In the genomic region with DNA sequence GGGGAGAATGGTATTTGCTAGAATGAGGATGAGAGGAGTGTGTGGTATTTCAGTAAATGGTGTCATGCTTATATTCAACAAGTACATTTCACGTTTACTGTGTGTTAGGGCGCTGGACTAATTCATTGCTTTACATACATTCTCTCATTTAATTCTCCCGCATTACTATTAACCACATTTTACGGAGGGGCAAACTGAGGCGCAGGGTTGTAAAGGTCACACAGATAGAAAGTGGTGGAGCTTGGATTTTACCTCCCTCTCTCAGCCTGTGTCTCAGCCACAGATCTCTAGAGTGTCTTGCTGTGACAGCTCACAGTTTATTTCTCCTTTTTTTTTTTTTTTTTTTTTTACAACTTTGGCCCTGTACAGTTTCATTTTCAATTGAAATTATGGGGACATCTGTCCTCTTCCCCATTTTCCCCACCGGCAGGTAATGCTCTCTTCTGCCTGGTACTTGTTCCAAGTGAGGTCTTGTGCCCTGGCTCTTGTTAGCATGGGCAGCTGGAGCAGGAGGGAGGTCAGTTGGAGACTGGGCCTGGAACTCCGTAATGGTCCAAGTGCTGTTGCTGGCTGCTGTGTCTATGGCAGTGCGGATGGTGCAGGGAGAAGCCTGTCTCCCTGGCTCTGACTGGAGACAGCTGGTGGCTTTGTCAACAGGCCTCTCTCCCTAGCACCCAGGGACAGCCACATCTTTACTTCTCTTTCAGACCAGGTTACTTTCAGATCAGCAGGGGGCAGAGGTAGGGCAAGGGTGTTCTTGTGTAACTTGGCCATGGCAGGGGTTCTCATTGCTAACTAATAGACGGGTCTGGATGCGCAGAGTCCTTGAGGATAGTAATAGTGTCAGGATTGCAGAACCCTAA, we compare ENCODE assay signal across 8 cellular contexts. TPM values are rescaled to one million over a fixed set of nuclear protein-coding genes. Genes with fewer than 3 reads are reported as not detected.
DNase-seq lines count a peak whose midpoint lies in the region; ATAC-seq and TF ChIP-seq lines count a peak whose summit lies in the region.

No MANE protein-coding gene starts in this region.

- peak overlapping the region; percentile 66 to 99 (median 94) for H3K4me3 ChIP-seq in Peyer's patch
- peak overlapping the region; percentile 93 for H3K4me3 ChIP-seq in colonic mucosa
- H3K4me3 ChIP-seq in right lobe of liver: peak overlapping the region; percentile 94 to 97 (median 96)
- peak overlapping the region; percentile 95 for H3K4me3 ChIP-seq in thoracic aorta

- H3K4me1 ChIP-seq in Peyer's patch (peaks cover 8 to 63% (median 30%) of the 10 kb centered on the region in 4 donors), colonic mucosa (peaks cover 22% of the 10 kb centered on the region), right lobe of liver (peaks cover 0 to 60% (median 29%) of the 10 kb centered on the region in 4 donors), thoracic aorta (ENCODE audit: control insufficient read depth in 1 of 2, low read depth in 2 of 2) (peaks cover 48 to 57% of the 10 kb centered on the region in 2 donors)

- intact Hi-C loops in colonic mucosa (cut with DNase I): loop anchor here (5.0 kb wide), 1 partner anchor 35 kb away; no protein-coding TSS in a partner anchor
- intact Hi-C loops in right lobe of liver (cut with DNase I): loop anchor here in 1 of 2 donors (5.0 kb wide), 1 partner anchor 35 kb away; no protein-coding TSS in a partner anchor

- ATAC-seq in GM18909 (IDR thresholded peaks at IDR 0.05; ENCODE audit: poor library complexity, unreplicated experiment) (peak; percentile 29), right lobe of liver (peak; percentile 43 to 65 (median 58)), thoracic aorta (ENCODE audit: insufficient number of reproducible peaks, low FRiP score, low read depth) (no peak), HG03139 (IDR thresholded peaks at IDR 0.05; ENCODE audit: unreplicated experiment) (no peak), omental fat pad (ENCODE audit: low FRiP score) (no peak)

- H3K27me3 ChIP-seq in Peyer's patch: no peaks in the 10 kb centered on the region
- no peaks in the 10 kb centered on the region for H3K27me3 ChIP-seq in colonic mucosa
- H3K27me3 ChIP-seq in right lobe of liver: no peaks in the 10 kb centered on the region
- H3K27me3 ChIP-seq in thoracic aorta (replicated peaks; ENCODE audit: insufficient read depth): no peaks in the 10 kb centered on the region

- DNase-seq in Ammon's horn (ENCODE audit: low spot score) (peak; percentile 82), Peyer's patch (peak in 2 of 3 donors; percentile 40 to 66), colonic mucosa (peak; percentile 59), right lobe of liver (peak; percentile 55 to 85 (median 80)), thoracic aorta (ENCODE audit: low spot score) (no peak), omental fat pad (ENCODE audit: low spot score) (no peak)

- peak overlapping the region; percentile 87 to 100 for H3K9ac ChIP-seq in colonic mucosa (ENCODE audit: low read depth in 2 of 2, low read length in 2 of 2)

- TF ChIP-seq POLR2A in Peyer's patch (IDR thresholded peaks at IDR 0.05) (no peak), right lobe of liver (IDR thresholded peaks at IDR 0.05) (peak; percentile 63)

- no peaks in the 10 kb centered on the region for H3K9me3 ChIP-seq in Peyer's patch
- no peaks in the 10 kb centered on the region for H3K9me3 ChIP-seq in colonic mucosa
- no peaks in the 10 kb centered on the region for H3K9me3 ChIP-seq in right lobe of liver
- H3K9me3 ChIP-seq in thoracic aorta: no peaks in the 10 kb centered on the region

- TF ChIP-seq CTCF in Peyer's patch (IDR thresholded peaks at IDR 0.05) (peak in 3 of 6 experiments; percentile 27 to 49 (median 40)), colonic mucosa (IDR thresholded peaks at IDR 0.05) (no peak), right lobe of liver (IDR thresholded peaks at IDR 0.05) (peak; percentile 16 to 38 (median 26)), thoracic aorta (IDR thresholded peaks at IDR 0.05) (no peak), omental fat pad (IDR thresholded peaks at IDR 0.05) (no peak)

- H3K27ac ChIP-seq in Peyer's patch (peak overlapping the region; percentile 85 to 98 (median 94)), colonic mucosa (peak overlapping the region; percentile 89), right lobe of liver (peak overlapping the region; percentile 99 to 100 (median 100)), thoracic aorta (peak overlapping the region; percentile 88 to 95)

- H3K36me3 ChIP-seq in Peyer's patch: no peaks in the 10 kb centered on the region
- H3K36me3 ChIP-seq in colonic mucosa: no peaks in the 10 kb centered on the region
- H3K36me3 ChIP-seq in right lobe of liver: peaks cover 0 to 16% (median 8%) of the 10 kb centered on the region in 4 donors
- H3K36me3 ChIP-seq in thoracic aorta: no peaks in the 10 kb centered on the region

- 9% methylated on average over 10 of the region's 10 CpGs for WGBS in right lobe of liver (ENCODE audit: insufficient coverage, low coverage, low lambda C conversion rate, missing lambda C conversion rate)

RNA-seq across cellular contexts. Expression of a gene that starts 20.5 kb away (rescaled TPM):
- total RNA-seq in Peyer's patch (100 to 1,000 TPM in 2 of 4 donors, 10 to 100 TPM in 2; 80.9 to 168 (median 118) TPM), colonic mucosa (10 to 100 TPM; 37.4 to 51.3 TPM), right lobe of liver (10 to 100 TPM; 38.1 to 97.5 (median 76.0) TPM), thoracic aorta (100 to 1,000 TPM; 112 to 131 TPM), omental fat pad (10 to 100 TPM; 45.4 to 86.5 (median 81.2) TPM)

RNA-seq across cellular contexts. Expression of a gene that starts 37.9 kb away (rescaled TPM):
- total RNA-seq in Peyer's patch (1,000 to 10,000 TPM in 3 of 4 donors, 100 to 1,000 TPM in 1; 975 to 1,961 (median 1,274) TPM), colonic mucosa (1,000 to 10,000 TPM; 1,643 to 1,700 TPM), right lobe of liver (100 to 1,000 TPM; 573 to 800 (median 663) TPM), thoracic aorta (1,000 to 10,000 TPM; 1,311 to 1,492 TPM), omental fat pad (1,000 to 10,000 TPM; 2,241 to 3,327 (median 3,027) TPM)

Comparison
In these comparisons a context has a peak if more than half of its experiments do, and no peak if none do; other contexts are left out.
1. DNase-seq: peak in Ammon's horn (single experiment), Peyer's patch (2 of 3), colonic mucosa (single experiment) and right lobe of liver (3 of 3); none in thoracic aorta (single experiment) and omental fat pad (single experiment).
2. ATAC-seq: peak in GM18909 (single experiment) and right lobe of liver (4 of 4); none in thoracic aorta (single experiment), HG03139 (single experiment) and omental fat pad (single experiment).
3. CTCF ChIP-seq: peak in right lobe of liver (4 of 4); none in colonic mucosa (single experiment), thoracic aorta (single experiment) and omental fat pad (0 of 3).
4. Peak in every context shown above with its lines, with median percentiles within 50 percentile points of each other: H3K27ac ChIP-seq and H3K4me3 ChIP-seq.